In the genomic region with DNA sequence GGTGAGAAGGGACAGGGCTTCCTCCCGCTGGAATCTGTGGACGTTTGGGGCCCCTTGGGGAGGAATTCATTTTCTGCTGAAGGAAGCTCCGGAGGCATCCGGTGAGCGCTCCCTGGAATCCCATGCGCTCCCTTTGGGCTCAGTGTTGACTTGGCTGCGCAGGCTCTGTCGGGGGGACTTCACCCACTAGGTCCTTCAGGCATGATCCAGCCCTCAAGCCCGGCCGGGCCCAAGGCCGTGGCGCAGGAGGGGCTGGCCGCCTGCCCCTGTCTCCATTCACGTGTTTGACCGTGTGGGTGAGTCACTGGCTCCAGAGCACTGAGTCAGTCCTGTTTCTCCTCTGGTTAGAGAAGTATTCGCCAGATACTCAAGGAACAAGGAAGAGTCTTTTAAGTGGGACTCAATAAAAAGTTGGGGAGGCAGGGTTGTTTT, we compare ENCODE assay signal across 1 cellular context.
TF ChIP-seq lines count a peak whose summit lies in the region.

No MANE protein-coding gene starts in this region.

TF ChIP-seq in K562, 482 proteins besides CTCF, POLR2A, EP300 and RAD21 (continued from another document and continues in another):
- TF ChIP-seq, protein P1, sequence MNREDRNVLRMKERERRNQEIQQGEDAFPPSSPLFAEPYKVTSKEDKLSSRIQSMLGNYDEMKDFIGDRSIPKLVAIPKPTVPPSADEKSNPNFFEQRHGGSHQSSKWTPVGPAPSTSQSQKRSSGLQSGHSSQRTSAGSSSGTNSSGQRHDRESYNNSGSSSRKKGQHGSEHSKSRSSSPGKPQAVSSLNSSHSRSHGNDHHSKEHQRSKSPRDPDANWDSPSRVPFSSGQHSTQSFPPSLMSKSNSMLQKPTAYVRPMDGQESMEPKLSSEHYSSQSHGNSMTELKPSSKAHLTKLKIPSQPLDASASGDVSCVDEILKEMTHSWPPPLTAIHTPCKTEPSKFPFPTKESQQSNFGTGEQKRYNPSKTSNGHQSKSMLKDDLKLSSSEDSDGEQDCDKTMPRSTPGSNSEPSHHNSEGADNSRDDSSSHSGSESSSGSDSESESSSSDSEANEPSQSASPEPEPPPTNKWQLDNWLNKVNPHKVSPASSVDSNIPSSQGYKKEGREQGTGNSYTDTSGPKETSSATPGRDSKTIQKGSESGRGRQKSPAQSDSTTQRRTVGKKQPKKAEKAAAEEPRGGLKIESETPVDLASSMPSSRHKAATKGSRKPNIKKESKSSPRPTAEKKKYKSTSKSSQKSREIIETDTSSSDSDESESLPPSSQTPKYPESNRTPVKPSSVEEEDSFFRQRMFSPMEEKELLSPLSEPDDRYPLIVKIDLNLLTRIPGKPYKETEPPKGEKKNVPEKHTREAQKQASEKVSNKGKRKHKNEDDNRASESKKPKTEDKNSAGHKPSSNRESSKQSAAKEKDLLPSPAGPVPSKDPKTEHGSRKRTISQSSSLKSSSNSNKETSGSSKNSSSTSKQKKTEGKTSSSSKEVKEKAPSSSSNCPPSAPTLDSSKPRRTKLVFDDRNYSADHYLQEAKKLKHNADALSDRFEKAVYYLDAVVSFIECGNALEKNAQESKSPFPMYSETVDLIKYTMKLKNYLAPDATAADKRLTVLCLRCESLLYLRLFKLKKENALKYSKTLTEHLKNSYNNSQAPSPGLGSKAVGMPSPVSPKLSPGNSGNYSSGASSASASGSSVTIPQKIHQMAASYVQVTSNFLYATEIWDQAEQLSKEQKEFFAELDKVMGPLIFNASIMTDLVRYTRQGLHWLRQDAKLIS (CRISPR knock-in tag; IDR thresholded peaks at IDR 0.05), result 0 out of 2 replicates have a peak, but pooled peaks have one; percentile 57
- TF ChIP-seq CXXC5 (CRISPR knock-in tag; IDR thresholded peaks at IDR 0.05), result peak; percentile 58
- TF ChIP-seq, protein P2, sequence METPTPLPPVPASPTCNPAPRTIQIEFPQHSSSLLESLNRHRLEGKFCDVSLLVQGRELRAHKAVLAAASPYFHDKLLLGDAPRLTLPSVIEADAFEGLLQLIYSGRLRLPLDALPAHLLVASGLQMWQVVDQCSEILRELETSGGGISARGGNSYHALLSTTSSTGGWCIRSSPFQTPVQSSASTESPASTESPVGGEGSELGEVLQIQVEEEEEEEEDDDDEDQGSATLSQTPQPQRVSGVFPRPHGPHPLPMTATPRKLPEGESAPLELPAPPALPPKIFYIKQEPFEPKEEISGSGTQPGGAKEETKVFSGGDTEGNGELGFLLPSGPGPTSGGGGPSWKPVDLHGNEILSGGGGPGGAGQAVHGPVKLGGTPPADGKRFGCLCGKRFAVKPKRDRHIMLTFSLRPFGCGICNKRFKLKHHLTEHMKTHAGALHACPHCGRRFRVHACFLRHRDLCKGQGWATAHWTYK (CRISPR knock-in tag; IDR thresholded peaks at IDR 0.05), result peak; percentile 31; the same call in 1 of the 2 replicates
- peak; percentile 92 for TF ChIP-seq JUN (IDR thresholded peaks at IDR 0.05; ENCODE audit: borderline replicate concordance, low read depth, low read length)
- no peak for TF ChIP-seq JUN (CRISPR knock-in tag; IDR thresholded peaks at IDR 0.05; ENCODE audit: borderline replicate concordance)
- TF ChIP-seq MTA1 (IDR thresholded peaks at IDR 0.05; ENCODE audit: borderline replicate concordance), result no peak
- TF ChIP-seq, protein P3, sequence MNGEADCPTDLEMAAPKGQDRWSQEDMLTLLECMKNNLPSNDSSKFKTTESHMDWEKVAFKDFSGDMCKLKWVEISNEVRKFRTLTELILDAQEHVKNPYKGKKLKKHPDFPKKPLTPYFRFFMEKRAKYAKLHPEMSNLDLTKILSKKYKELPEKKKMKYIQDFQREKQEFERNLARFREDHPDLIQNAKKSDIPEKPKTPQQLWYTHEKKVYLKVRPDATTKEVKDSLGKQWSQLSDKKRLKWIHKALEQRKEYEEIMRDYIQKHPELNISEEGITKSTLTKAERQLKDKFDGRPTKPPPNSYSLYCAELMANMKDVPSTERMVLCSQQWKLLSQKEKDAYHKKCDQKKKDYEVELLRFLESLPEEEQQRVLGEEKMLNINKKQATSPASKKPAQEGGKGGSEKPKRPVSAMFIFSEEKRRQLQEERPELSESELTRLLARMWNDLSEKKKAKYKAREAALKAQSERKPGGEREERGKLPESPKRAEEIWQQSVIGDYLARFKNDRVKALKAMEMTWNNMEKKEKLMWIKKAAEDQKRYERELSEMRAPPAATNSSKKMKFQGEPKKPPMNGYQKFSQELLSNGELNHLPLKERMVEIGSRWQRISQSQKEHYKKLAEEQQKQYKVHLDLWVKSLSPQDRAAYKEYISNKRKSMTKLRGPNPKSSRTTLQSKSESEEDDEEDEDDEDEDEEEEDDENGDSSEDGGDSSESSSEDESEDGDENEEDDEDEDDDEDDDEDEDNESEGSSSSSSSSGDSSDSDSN (IDR thresholded peaks at IDR 0.05; ENCODE audit: borderline replicate concordance in 1 of 2, low read depth in 2 of 2, low read length in 2 of 2), result peak in 1 of 2 experiments; percentile 87; a peak in 2 of 4 replicates
- TF ChIP-seq NR2C2 (CRISPR knock-in tag; IDR thresholded peaks at IDR 0.05), result no peak
- no peak for TF ChIP-seq NR2C2 (tag; IDR thresholded peaks at IDR 0.05)
- peak; percentile 36 for TF ChIP-seq HMGN3 (IDR thresholded peaks at IDR 0.05; ENCODE audit: borderline replicate concordance, extremely low read depth, insufficient read length, low read depth, low read length)
- TF ChIP-seq RBBP5 (IDR thresholded peaks at IDR 0.05; ENCODE audit: borderline replicate concordance, insufficient read depth, low read length, poor library complexity, severe bottlenecking), result peak; percentile 61
- 0 out of 2 replicates have a peak, but pooled peaks have one; percentile 27 for TF ChIP-seq POLR2AphosphoS5 (IDR thresholded peaks at IDR 0.05; ENCODE audit: control insufficient read depth, insufficient read depth, low read depth, low read length)
- 0 out of 2 replicates have a peak, but pooled peaks have one; percentile 26 for TF ChIP-seq ZBTB17 (CRISPR knock-in tag; IDR thresholded peaks at IDR 0.05)
- TF ChIP-seq RBFOX2 (IDR thresholded peaks at IDR 0.05; ENCODE audit: low read depth, low read length), result peak; percentile 71
- TF ChIP-seq RB1 (IDR thresholded peaks at IDR 0.05; ENCODE audit: low read depth), result no peak
- 0 out of 4 replicates have a peak, but pooled peaks have one; percentile 32 to 41 for TF ChIP-seq SIN3A (IDR thresholded peaks at IDR 0.05; ENCODE audit: borderline replicate concordance in 2 of 2, control insufficient read depth in 1 of 2, low read depth in 2 of 2, low read length in 2 of 2)
- TF ChIP-seq, protein P4, sequence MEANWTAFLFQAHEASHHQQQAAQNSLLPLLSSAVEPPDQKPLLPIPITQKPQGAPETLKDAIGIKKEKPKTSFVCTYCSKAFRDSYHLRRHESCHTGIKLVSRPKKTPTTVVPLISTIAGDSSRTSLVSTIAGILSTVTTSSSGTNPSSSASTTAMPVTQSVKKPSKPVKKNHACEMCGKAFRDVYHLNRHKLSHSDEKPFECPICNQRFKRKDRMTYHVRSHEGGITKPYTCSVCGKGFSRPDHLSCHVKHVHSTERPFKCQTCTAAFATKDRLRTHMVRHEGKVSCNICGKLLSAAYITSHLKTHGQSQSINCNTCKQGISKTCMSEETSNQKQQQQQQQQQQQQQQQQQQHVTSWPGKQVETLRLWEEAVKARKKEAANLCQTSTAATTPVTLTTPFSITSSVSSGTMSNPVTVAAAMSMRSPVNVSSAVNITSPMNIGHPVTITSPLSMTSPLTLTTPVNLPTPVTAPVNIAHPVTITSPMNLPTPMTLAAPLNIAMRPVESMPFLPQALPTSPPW (CRISPR knock-in tag; IDR thresholded peaks at IDR 0.05), result peak; percentile 52; the same call in 1 of the 2 replicates
- no peak for TF ChIP-seq PYGO2 (tag; IDR thresholded peaks at IDR 0.05)
- TF ChIP-seq, protein P5, sequence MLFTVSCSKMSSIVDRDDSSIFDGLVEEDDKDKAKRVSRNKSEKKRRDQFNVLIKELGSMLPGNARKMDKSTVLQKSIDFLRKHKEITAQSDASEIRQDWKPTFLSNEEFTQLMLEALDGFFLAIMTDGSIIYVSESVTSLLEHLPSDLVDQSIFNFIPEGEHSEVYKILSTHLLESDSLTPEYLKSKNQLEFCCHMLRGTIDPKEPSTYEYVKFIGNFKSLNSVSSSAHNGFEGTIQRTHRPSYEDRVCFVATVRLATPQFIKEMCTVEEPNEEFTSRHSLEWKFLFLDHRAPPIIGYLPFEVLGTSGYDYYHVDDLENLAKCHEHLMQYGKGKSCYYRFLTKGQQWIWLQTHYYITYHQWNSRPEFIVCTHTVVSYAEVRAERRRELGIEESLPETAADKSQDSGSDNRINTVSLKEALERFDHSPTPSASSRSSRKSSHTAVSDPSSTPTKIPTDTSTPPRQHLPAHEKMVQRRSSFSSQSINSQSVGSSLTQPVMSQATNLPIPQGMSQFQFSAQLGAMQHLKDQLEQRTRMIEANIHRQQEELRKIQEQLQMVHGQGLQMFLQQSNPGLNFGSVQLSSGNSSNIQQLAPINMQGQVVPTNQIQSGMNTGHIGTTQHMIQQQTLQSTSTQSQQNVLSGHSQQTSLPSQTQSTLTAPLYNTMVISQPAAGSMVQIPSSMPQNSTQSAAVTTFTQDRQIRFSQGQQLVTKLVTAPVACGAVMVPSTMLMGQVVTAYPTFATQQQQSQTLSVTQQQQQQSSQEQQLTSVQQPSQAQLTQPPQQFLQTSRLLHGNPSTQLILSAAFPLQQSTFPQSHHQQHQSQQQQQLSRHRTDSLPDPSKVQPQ (CRISPR knock-in tag; IDR thresholded peaks at IDR 0.05; ENCODE audit: borderline replicate concordance), result peak; percentile 57; the same call in 1 of the 2 replicates
- peak; percentile 74 for TF ChIP-seq MXI1 (IDR thresholded peaks at IDR 0.05; ENCODE audit: low read depth, low read length)
- peak in 1 of 2 experiments; percentile 53; a peak in 1 of 4 replicates for TF ChIP-seq FOXK2 (conservative IDR thresholded peaks at IDR 0.05 in 1 of 2, IDR thresholded peaks at IDR 0.05 in 1 of 2; ENCODE audit: low read depth in 2 of 2)
- TF ChIP-seq, protein P6, sequence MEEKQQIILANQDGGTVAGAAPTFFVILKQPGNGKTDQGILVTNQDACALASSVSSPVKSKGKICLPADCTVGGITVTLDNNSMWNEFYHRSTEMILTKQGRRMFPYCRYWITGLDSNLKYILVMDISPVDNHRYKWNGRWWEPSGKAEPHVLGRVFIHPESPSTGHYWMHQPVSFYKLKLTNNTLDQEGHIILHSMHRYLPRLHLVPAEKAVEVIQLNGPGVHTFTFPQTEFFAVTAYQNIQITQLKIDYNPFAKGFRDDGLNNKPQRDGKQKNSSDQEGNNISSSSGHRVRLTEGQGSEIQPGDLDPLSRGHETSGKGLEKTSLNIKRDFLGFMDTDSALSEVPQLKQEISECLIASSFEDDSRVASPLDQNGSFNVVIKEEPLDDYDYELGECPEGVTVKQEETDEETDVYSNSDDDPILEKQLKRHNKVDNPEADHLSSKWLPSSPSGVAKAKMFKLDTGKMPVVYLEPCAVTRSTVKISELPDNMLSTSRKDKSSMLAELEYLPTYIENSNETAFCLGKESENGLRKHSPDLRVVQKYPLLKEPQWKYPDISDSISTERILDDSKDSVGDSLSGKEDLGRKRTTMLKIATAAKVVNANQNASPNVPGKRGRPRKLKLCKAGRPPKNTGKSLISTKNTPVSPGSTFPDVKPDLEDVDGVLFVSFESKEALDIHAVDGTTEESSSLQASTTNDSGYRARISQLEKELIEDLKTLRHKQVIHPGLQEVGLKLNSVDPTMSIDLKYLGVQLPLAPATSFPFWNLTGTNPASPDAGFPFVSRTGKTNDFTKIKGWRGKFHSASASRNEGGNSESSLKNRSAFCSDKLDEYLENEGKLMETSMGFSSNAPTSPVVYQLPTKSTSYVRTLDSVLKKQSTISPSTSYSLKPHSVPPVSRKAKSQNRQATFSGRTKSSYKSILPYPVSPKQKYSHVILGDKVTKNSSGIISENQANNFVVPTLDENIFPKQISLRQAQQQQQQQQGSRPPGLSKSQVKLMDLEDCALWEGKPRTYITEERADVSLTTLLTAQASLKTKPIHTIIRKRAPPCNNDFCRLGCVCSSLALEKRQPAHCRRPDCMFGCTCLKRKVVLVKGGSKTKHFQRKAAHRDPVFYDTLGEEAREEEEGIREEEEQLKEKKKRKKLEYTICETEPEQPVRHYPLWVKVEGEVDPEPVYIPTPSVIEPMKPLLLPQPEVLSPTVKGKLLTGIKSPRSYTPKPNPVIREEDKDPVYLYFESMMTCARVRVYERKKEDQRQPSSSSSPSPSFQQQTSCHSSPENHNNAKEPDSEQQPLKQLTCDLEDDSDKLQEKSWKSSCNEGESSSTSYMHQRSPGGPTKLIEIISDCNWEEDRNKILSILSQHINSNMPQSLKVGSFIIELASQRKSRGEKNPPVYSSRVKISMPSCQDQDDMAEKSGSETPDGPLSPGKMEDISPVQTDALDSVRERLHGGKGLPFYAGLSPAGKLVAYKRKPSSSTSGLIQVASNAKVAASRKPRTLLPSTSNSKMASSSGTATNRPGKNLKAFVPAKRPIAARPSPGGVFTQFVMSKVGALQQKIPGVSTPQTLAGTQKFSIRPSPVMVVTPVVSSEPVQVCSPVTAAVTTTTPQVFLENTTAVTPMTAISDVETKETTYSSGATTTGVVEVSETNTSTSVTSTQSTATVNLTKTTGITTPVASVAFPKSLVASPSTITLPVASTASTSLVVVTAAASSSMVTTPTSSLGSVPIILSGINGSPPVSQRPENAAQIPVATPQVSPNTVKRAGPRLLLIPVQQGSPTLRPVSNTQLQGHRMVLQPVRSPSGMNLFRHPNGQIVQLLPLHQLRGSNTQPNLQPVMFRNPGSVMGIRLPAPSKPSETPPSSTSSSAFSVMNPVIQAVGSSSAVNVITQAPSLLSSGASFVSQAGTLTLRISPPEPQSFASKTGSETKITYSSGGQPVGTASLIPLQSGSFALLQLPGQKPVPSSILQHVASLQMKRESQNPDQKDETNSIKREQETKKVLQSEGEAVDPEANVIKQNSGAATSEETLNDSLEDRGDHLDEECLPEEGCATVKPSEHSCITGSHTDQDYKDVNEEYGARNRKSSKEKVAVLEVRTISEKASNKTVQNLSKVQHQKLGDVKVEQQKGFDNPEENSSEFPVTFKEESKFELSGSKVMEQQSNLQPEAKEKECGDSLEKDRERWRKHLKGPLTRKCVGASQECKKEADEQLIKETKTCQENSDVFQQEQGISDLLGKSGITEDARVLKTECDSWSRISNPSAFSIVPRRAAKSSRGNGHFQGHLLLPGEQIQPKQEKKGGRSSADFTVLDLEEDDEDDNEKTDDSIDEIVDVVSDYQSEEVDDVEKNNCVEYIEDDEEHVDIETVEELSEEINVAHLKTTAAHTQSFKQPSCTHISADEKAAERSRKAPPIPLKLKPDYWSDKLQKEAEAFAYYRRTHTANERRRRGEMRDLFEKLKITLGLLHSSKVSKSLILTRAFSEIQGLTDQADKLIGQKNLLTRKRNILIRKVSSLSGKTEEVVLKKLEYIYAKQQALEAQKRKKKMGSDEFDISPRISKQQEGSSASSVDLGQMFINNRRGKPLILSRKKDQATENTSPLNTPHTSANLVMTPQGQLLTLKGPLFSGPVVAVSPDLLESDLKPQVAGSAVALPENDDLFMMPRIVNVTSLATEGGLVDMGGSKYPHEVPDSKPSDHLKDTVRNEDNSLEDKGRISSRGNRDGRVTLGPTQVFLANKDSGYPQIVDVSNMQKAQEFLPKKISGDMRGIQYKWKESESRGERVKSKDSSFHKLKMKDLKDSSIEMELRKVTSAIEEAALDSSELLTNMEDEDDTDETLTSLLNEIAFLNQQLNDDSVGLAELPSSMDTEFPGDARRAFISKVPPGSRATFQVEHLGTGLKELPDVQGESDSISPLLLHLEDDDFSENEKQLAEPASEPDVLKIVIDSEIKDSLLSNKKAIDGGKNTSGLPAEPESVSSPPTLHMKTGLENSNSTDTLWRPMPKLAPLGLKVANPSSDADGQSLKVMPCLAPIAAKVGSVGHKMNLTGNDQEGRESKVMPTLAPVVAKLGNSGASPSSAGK (IDR thresholded peaks at IDR 0.05), result peak; percentile 66; the same call in 1 of the 2 replicates
- TF ChIP-seq HDAC1 (IDR thresholded peaks at IDR 0.05), result peak in 1 of 2 experiments; percentile 47; a peak in 1 of 4 replicates
